8 cellular contexts compared by ENCODE assay signal in genomic region chr17:77332034-77332971, GRCh38.
DNase-seq lines count a peak whose midpoint lies in the region; ATAC-seq and TF ChIP-seq lines count a peak whose summit lies in the region.

No MANE protein-coding gene starts in this region.

- no peak for TF ChIP-seq CTCF in vagina (IDR thresholded peaks at IDR 0.05)

- ATAC-seq in left lobe of liver, result no peak
- ATAC-seq in GM21619 (IDR thresholded peaks at IDR 0.05; ENCODE audit: unreplicated experiment), result no peak
- no peak for ATAC-seq in GM19324 (IDR thresholded peaks at IDR 0.05; ENCODE audit: low FRiP score, unreplicated experiment)

- H3K4me3 ChIP-seq in vagina, result peak overlapping the region in 1 of 2 donors; percentile 27

- intact Hi-C loops in vagina (cut with DNase I), result loop anchor here (5.0 kb wide), 1 partner anchor 100 kb away; no protein-coding TSS in a partner anchor

- TF ChIP-seq POLR2A in vagina (IDR thresholded peaks at IDR 0.05), result no peak

- peaks cover 32% of the 10 kb centered on the region for H3K4me1 ChIP-seq in vagina

- H3K9me3 ChIP-seq in vagina, result no peaks in the 10 kb centered on the region

- peak overlapping the region; percentile 74 for H3K27ac ChIP-seq in vagina

- no peaks in the 10 kb centered on the region for H3K36me3 ChIP-seq in vagina

- DNase-seq in stimulated activated CD4-positive, alpha-beta T cell treated with anti-CD3 and anti-CD28 coated beads, Interleukin-4, amount 100 ng/mL, for 24 hours, result peak; percentile 36
- no peak for DNase-seq in stimulated activated CD4-positive, alpha-beta T cell treated with anti-CD3 and anti-CD28 coated beads, Interleukin-2, amount 100 ng/mL, for 24 hours
- DNase-seq in activated T-cell treated with anti-CD3 and anti-CD28 coated beads, Interleukin-2, amount 50 U/mL, for 1 hour, result peak; percentile 54
- DNase-seq in left lobe of liver (ENCODE audit: low spot score) (peak; percentile 36), vagina (ENCODE audit: extremely low spot score in 2 of 2) (peak; percentile 67 to 77), KG1 (lab: John Stamatoyannopoulos, UW) (no peak)

- no peaks in the 10 kb centered on the region for H3K27me3 ChIP-seq in vagina

Comparison
In these comparisons a context has a peak if more than half of its experiments do, and no peak if none do; other contexts are left out.
1. DNase-seq: peak in stimulated activated CD4-positive, alpha-beta T cell treated with anti-CD3 and anti-CD28 coated beads, Interleukin-4, amount 100 ng/mL, for 24 hours (single experiment), activated T-cell treated with anti-CD3 and anti-CD28 coated beads, Interleukin-2, amount 50 U/mL, for 1 hour (single experiment), left lobe of liver (single experiment) and vagina (2 of 2); none in stimulated activated CD4-positive, alpha-beta T cell treated with anti-CD3 and anti-CD28 coated beads, Interleukin-2, amount 100 ng/mL, for 24 hours (0 of 2) and KG1 (single experiment).